ENCODE assay signal across 15 cellular contexts in the genomic region with DNA sequence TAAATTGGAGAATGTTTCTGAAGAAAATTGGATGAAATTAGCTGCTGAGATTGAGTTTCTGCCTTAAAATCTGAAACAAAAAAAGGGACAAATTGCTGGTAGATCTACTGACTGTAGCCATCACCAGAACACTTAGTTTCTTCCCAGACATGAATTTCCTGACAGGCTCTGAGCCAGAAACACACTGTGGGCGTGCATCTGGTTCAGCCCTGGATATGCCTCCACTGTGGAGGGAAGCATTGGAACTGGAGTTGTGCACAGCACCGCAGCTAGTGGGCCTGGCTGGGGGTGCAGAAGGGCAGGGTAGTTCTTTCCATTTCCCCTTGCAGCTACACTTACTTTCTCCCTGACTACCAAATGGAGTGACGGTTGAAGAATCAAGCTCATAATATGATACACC. TPM values are rescaled to one million over a fixed set of nuclear protein-coding genes. Genes with fewer than 3 reads are reported as not detected.
DNase-seq lines count a peak whose midpoint lies in the region; ATAC-seq and TF ChIP-seq lines count a peak whose summit lies in the region.
"Had no signal": no experiment of that assay in that cellular context is flagged by ENCODE, and none has a peak within 500 bp of the region (broad histone marks: within the 10 kb centered on the region; RNA-seq: fewer than 3 reads in every experiment).

No MANE protein-coding gene starts in this region.

- no peak for DNase-seq in CD8-positive, alpha-beta T cell
- DNase-seq in dorsolateral prefrontal cortex: peak in 5 of 10 donors; percentile 22 to 58 (median 53)
- DNase-seq in putamen (ENCODE audit: low spot score): peak; percentile 56
- no peak for DNase-seq in HAP-1 (ENCODE audit: low spot score in 2 of 2)
- DNase-seq in activated CD4-positive, alpha-beta T cell treated with anti-CD3 and anti-CD28 coated beads for 1 hour: no peak
- DNase-seq: EL, Kasumi-1, NCI-H1417, NCI-H2029, NCI-H510A, NCI-H82, SHP77 had no signal

- H3K9ac ChIP-seq in HUES64 (ENCODE audit: low read depth, low read length): no peak overlapping the region

- no peak for TF ChIP-seq CTCF in CD8-positive, alpha-beta T cell (IDR thresholded peaks at IDR 0.05)
- no peak for TF ChIP-seq CTCF in dorsolateral prefrontal cortex (IDR thresholded peaks at IDR 0.05 in 54 of 56, conservative IDR thresholded peaks at IDR 0.05 in 2 of 56; ENCODE audit: low read depth in 1 of 56, partially characterized antibody in 56 of 56)

- H3K4me3 ChIP-seq in CD8-positive, alpha-beta T cell (ENCODE audit: low read depth, low read length): no peak overlapping the region
- no peak overlapping the region for H3K4me3 ChIP-seq in HUES64 (ENCODE audit: low read length)
- H3K4me3 ChIP-seq in dorsolateral prefrontal cortex: no peak overlapping the region
- H3K4me3 ChIP-seq in HAP-1: no peak overlapping the region

- peak overlapping the region; percentile 33 for H3K27ac Mint-ChIP-seq in CD8-positive, alpha-beta T cell

- CTCF ChIA-PET in CD8-positive, alpha-beta T cell (lab: Charles Lee): interaction anchor here (0.6 to 5.4 kb wide), 4 partner anchors 10 to 94 kb away, joined by 3 to 39 read pairs (median 21); no protein-coding TSS in a partner anchor

- no peak overlapping the region for H3K4me3 Mint-ChIP-seq in CD8-positive, alpha-beta T cell

- no peak for ATAC-seq in CD8-positive, alpha-beta T cell
- no peak for ATAC-seq in HG02938 (IDR thresholded peaks at IDR 0.05; ENCODE audit: unreplicated experiment)
- ATAC-seq: SK-N-SH treated with all-trans-retinoic acid at 6 μM for 48 hours had no signal

- WGBS in HUES64: 95% methylated on average over 3 of the region's 3 CpGs

- H3K4me1 Mint-ChIP-seq in CD8-positive, alpha-beta T cell (ENCODE audit: low read depth): peaks cover 5% of the 10 kb centered on the region

- no peaks in the 10 kb centered on the region for H3K4me1 ChIP-seq in CD8-positive, alpha-beta T cell (ENCODE audit: insufficient read depth, low read length)
- H3K4me1 ChIP-seq in HUES64 (ENCODE audit: insufficient read depth, low read length) (peaks cover 25% of the 10 kb centered on the region), HAP-1 (peaks cover 8% of the 10 kb centered on the region)

- no peaks in the 10 kb centered on the region for H3K27me3 ChIP-seq in CD8-positive, alpha-beta T cell (ENCODE audit: insufficient read depth, low read length)
- H3K27me3 ChIP-seq in HUES64 (ENCODE audit: insufficient read depth, low read length) (no peaks in the 10 kb centered on the region), dorsolateral prefrontal cortex (no peaks in the 10 kb centered on the region), HAP-1 (ENCODE audit: low read depth) (no peaks in the 10 kb centered on the region)

- H3K9me3 ChIP-seq in CD8-positive, alpha-beta T cell (ENCODE audit: low read length): peaks cover 3% of the 10 kb centered on the region
- H3K9me3 ChIP-seq in HUES64 (ENCODE audit: insufficient read depth, low read depth, low read length): peaks cover 13% of the 10 kb centered on the region
- no peaks in the 10 kb centered on the region; the same call in 1 of the 2 replicates for H3K9me3 ChIP-seq in HAP-1

- H3K36me3 ChIP-seq in CD8-positive, alpha-beta T cell (ENCODE audit: insufficient read depth, low read length): peaks cover 17% of the 10 kb centered on the region
- peaks cover 35% of the 10 kb centered on the region for H3K36me3 ChIP-seq in HUES64 (ENCODE audit: insufficient read depth, low read length)
- peaks cover 22% of the 10 kb centered on the region for H3K36me3 ChIP-seq in HAP-1 (replicated peaks)

- POLR2A ChIA-PET in CD8-positive, alpha-beta T cell (lab: Charles Lee): interaction anchor here (1.2 kb wide), 2 partner anchors 94 to 161 kb away, joined by 3 to 4 read pairs; no protein-coding TSS in a partner anchor

- H3K27me3 Mint-ChIP-seq in CD8-positive, alpha-beta T cell (ENCODE audit: low read depth): no peaks in the 10 kb centered on the region

- H3K9me3 Mint-ChIP-seq in CD8-positive, alpha-beta T cell: peaks cover 18% of the 10 kb centered on the region

- peaks cover 70% of the 10 kb centered on the region for H3K36me3 Mint-ChIP-seq in CD8-positive, alpha-beta T cell

- in situ Hi-C loops in HAP-1 (cut with MboI; ENCODE audit: low sequenced_read_pairs): no loop called here

- H3K27ac ChIP-seq in CD8-positive, alpha-beta T cell (ENCODE audit: low read depth, low read length): no peak overlapping the region
- H3K27ac ChIP-seq in HUES64 (ENCODE audit: low read depth, low read length) (peak overlapping the region; percentile 67; the same call in 1 of the 2 replicates), dorsolateral prefrontal cortex (peak overlapping the region in 41 of 59 donors; percentile 1 to 68 (median 42))

- intact Hi-C loops in CD8-positive, alpha-beta T cell (cut with DNase I, micrococcal nuclease): no loop called here
- intact Hi-C loops in dorsolateral prefrontal cortex (cut with DNase I): no loop called here

RNA-seq across cellular contexts. Expression of a gene that starts 31.2 kb away (rescaled TPM):
- total RNA-seq in CD8-positive, alpha-beta T cell: 10 to 100 TPM; 10.2 to 11.8 TPM
- polyA plus RNA-seq in HUES64 (2013, experiment 1 of 2): 12.0 TPM
- 15.0 TPM for polyA plus RNA-seq in HUES64 (2013, experiment 2 of 2)
- 10 to 100 TPM; 26.6 to 75.3 (median 48.9) TPM for total RNA-seq in dorsolateral prefrontal cortex

RNA-seq across cellular contexts. Expression of a gene that starts 53.1 kb away (rescaled TPM):
- total RNA-seq in CD8-positive, alpha-beta T cell: 1 to 10 TPM in 1 of 2 experiments, under 1 TPM in 1; 0.68 to 1.7 TPM
- polyA plus RNA-seq in HUES64 (2013, experiment 1 of 2): 14.3 TPM
- 17.4 TPM for polyA plus RNA-seq in HUES64 (2013, experiment 2 of 2)
- total RNA-seq in dorsolateral prefrontal cortex: 10 to 100 TPM in 109 of 120 experiments, 1 to 10 TPM in 11; 5.0 to 21.8 (median 13.1) TPM
